Comparison of ENCODE assay signal across 15 cellular contexts in the genomic region with DNA sequence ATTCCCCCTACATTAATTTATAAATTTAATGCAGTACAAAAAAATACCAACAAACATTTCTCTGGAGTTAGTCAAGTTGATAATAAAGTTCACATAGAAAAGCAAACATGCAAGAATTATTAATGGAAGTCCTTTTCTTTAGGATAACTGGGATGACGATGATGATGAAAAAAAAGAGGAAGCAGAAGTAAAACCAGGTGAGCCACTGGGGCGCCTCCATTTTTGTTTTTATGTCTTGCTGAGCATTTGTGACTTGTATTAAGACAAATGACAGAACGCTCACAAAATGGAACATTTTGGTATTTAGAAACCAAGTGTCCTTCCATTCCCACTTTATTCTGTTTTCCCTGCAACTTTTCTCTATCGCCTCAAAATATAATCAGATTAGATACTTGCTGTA.
"Had no signal": no experiment of that assay in that cellular context is flagged by ENCODE, and none has a peak within 500 bp of the region (broad histone marks: within the 10 kb centered on the region; RNA-seq: fewer than 3 reads in every experiment).

No MANE protein-coding gene starts in this region.

- H3K4me3 ChIP-seq: prostate gland, right lobe of liver, upper lobe of right lung had no signal

- DNase-seq: activated CD4-positive, alpha-beta T cell treated with anti-CD3 and anti-CD28 coated beads for 1 hour; activated CD8-positive, alpha-beta memory T cell treated with anti-CD3 and anti-CD28 coated beads for 24 hours; activated effector memory CD4-positive, alpha-beta T cell treated with anti-CD3 and anti-CD28 coated beads, Interleukin-2, amount 50 U/mL, for 16 hours; activated naive CD8-positive, alpha-beta T cell treated with anti-CD3 and anti-CD28 coated beads, Interleukin-2, amount 10 ng/mL, durations not matched to agents 7 days and 5 days; activated T-cell treated with anti-CD3 and anti-CD28 coated beads for 4 hours; anterior cingulate cortex; cerebellar nuclear complex; endodermal cell; occipital lobe; right lobe of liver; stimulated activated CD4-positive, alpha-beta T cell treated with anti-CD3 and anti-CD28 coated beads, Interleukin-2, amount 100 ng/mL, for 24 hours; stimulated activated naive CD8-positive, alpha-beta T cell treated with anti-CD3 and anti-CD28 coated beads, Interleukin-15, Interleukin-2, amounts not matched to agents 100 U/mL and 50 U/mL, for 24 hours; upper lobe of right lung had no signal

- H3K9me3 ChIP-seq: prostate gland, right lobe of liver, upper lobe of right lung had no signal

- H3K27ac ChIP-seq: prostate gland, right lobe of liver, upper lobe of right lung had no signal

- H3K36me3 ChIP-seq: prostate gland had no signal

- H3K27ac Mint-ChIP-seq: activated naive CD8-positive, alpha-beta T cell treated with anti-CD3 and anti-CD28 coated beads, Interleukin-2, amount 10 ng/mL, durations not matched to agents 7 days and 5 days; endodermal cell had no signal

- H3K27me3 ChIP-seq: right lobe of liver, upper lobe of right lung had no signal

- H3K9me3 Mint-ChIP-seq: activated naive CD8-positive, alpha-beta T cell treated with anti-CD3 and anti-CD28 coated beads, Interleukin-2, amount 10 ng/mL, durations not matched to agents 7 days and 5 days; endodermal cell; naive thymus-derived CD8-positive, alpha-beta T cell had no signal

- H3K4me3 Mint-ChIP-seq: activated naive CD8-positive, alpha-beta T cell treated with anti-CD3 and anti-CD28 coated beads, Interleukin-2, amount 10 ng/mL, durations not matched to agents 7 days and 5 days; endodermal cell; naive thymus-derived CD8-positive, alpha-beta T cell had no signal

- ATAC-seq: stimulated activated naive CD8-positive, alpha-beta T cell treated with anti-CD3 and anti-CD28 coated beads, Interleukin-15, Interleukin-2, amounts not matched to agents 100 U/mL and 50 U/mL, for 24 hours; upper lobe of right lung had no signal

- H3K27me3 Mint-ChIP-seq: activated naive CD8-positive, alpha-beta T cell treated with anti-CD3 and anti-CD28 coated beads, Interleukin-2, amount 10 ng/mL, durations not matched to agents 7 days and 5 days; naive thymus-derived CD8-positive, alpha-beta T cell had no signal

- H3K4me1 ChIP-seq: prostate gland, right lobe of liver had no signal
